8 cellular contexts compared by ENCODE assay signal in genomic region chr7:102306916-102307677, GRCh38. TPM values are rescaled to one million over a fixed set of nuclear protein-coding genes. Genes with fewer than 3 reads are reported as not detected.
A peak's percentile ranks its signal among the peaks of the same experiment; 100 is the strongest.
DNase-seq lines count a peak whose midpoint lies in the region; ATAC-seq, FAIRE-seq and TF ChIP-seq lines count a peak whose summit lies in the region.

No MANE protein-coding gene starts in this region.

- no peaks in the 10 kb centered on the region for H3K9me3 ChIP-seq in pancreas

- WGBS in pancreas, 2 donors, result 58 to 60% methylated on average over 17 of the region's 17 CpGs

- TF ChIP-seq CTCF in GM06990 (IDR thresholded peaks at IDR 0.05; ENCODE audit: insufficient read depth, low read length, poor library complexity, severe bottlenecking) (no peak), RWPE1 (conservative IDR thresholded peaks at IDR 0.05; ENCODE audit: low read depth) (no peak), pancreas (IDR thresholded peaks at IDR 0.05) (no peak)

- H3K27me3 ChIP-seq in GM06990 (replicated peaks; ENCODE audit: control insufficient read depth, insufficient read depth, low read length) (no peaks in the 10 kb centered on the region), pancreas (no peaks in the 10 kb centered on the region)

- CTCF ChIA-PET in RWPE1 (lab: Yijun Ruan, JAX), result interaction anchor here (1.0 kb wide), 1 partner anchor 18 kb away, joined by 3 read pairs; no protein-coding TSS in a partner anchor

- POLR2A ChIA-PET in RWPE1 (lab: Yijun Ruan, JAX; ENCODE audit: low non-redundant PET), result no interaction called here

- H3K36me3 ChIP-seq in GM06990 (ENCODE audit: control insufficient read depth, insufficient read depth, low read length), result peaks cover 26% of the 10 kb centered on the region
- no peaks in the 10 kb centered on the region for H3K36me3 ChIP-seq in pancreas

- no peak for TF ChIP-seq POLR2A in H54 (IDR thresholded peaks at IDR 0.05; ENCODE audit: low read depth, low read length)

- H3K4me3 ChIP-seq in GM06990 (replicated peaks; ENCODE audit: low read depth, low read length), result peak overlapping the region; percentile 48
- H3K4me3 ChIP-seq in pancreas, result no peak overlapping the region

- DNase-seq in GM06990 (ENCODE audit: extremely low read depth, insufficient read length), result peak; percentile 94
- DNase-seq in RWPE1 (ENCODE audit: low spot score), result no peak
- DNase-seq in pancreas, result peak in 2 of 6 donors; percentile 49 to 60
- no peak for DNase-seq in NCI-H446 treated with DMSO at 0.1 percent for 48 hours (lab: John Stamatoyannopoulos, UW)
- no peak for DNase-seq in H54 (ENCODE audit: insufficient read length, low spot score)

- intact Hi-C loops in pancreas (cut with DNase I), result no loop called here

- no peak for FAIRE-seq in pancreas (lab: Jason Lieb, UNC)
- no peak for FAIRE-seq in H54 (lab: Jason Lieb, UNC)

- no peaks in the 10 kb centered on the region for H3K4me1 ChIP-seq in pancreas

- H3K27ac ChIP-seq in RWPE1 (peak overlapping the region; percentile 37), pancreas (no peak overlapping the region)

- peak; percentile 70 for ATAC-seq in GM19397 (IDR thresholded peaks at IDR 0.05; ENCODE audit: unreplicated experiment)
- ATAC-seq in HG03432 (IDR thresholded peaks at IDR 0.05; ENCODE audit: unreplicated experiment), result peak; percentile 77
- ATAC-seq in esophagus mucosa, result peak; percentile 62
- ATAC-seq in pancreas, result peak in 3 of 4 donors; percentile 63 to 84 (median 64)

RNA-seq across cellular contexts. Expression of gene SH2B2, which starts 20.4 kb away (rescaled TPM):
- total RNA-seq in esophagus mucosa, result 1.1 TPM
- 1 to 10 TPM; 1.3 to 5.1 (median 2.0) TPM for total RNA-seq in pancreas
- polyA plus RNA-seq in pancreas, result 1 to 10 TPM; 2.1 to 4.4 TPM

RNA-seq across cellular contexts. Expression of gene SPDYE6, which starts 49.1 kb away (rescaled TPM):
- not detected for total RNA-seq in esophagus mucosa
- total RNA-seq in pancreas, result not detected
- polyA plus RNA-seq in pancreas, result not detected
